ENCODE assay signal across 15 cellular contexts in the genomic region with DNA sequence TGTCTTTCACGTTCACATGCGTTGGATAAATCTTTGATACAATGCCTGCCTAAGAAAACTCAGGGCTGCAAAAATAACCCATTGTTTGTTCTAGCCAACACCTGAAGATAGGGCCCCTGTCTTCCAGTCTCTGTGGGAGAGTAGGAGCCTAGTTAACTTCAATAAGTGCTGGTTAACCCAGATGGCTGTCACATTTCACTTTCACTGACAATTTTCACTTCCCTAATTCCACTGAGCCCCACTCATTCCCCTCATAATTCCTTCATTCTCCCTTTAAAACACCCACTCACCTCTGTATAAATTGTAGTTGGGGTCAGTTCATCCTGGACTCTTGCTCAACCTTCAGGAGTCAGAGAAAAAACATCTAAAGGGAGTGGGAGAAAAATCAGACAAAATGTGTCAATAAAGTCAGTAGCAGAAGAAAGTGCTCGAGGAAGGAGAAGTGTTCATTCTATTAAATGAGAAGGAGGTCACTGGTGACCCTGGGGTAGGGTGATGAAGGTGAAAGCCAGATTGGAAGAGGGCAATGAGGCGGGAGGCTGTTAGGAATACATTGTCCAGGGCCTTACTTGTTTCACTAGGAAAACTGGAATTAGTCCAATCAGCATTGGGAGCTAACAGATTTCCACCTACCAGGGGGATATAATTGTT. TPM values are rescaled to one million over a fixed set of nuclear protein-coding genes. Genes with fewer than 3 reads are reported as not detected.
DNase-seq lines count a peak whose midpoint lies in the region; ATAC-seq, FAIRE-seq and TF ChIP-seq lines count a peak whose summit lies in the region.
"Had no signal": no experiment of that assay in that cellular context is flagged by ENCODE, and none has a peak within 500 bp of the region (broad histone marks: within the 10 kb centered on the region; RNA-seq: fewer than 3 reads in every experiment).

No MANE protein-coding gene starts in this region.

- WGBS in GM12878 (ENCODE audit: insufficient coverage, insufficient replicate concordance, low lambda C conversion rate, missing lambda C conversion rate) = 16% methylated on average over 4 of the region's 4 CpGs
- WGBS in esophagus muscularis mucosa = 73% methylated on average over 4 of the region's 4 CpGs

- no peaks in the 10 kb centered on the region for H3K36me3 ChIP-seq in GM12878 (ENCODE audit: control insufficient read depth in 2 of 2, insufficient read depth in 2 of 2, low read length in 1 of 2)
- no peaks in the 10 kb centered on the region for H3K36me3 ChIP-seq in esophagus muscularis mucosa
- H3K36me3 ChIP-seq: sigmoid colon had no signal

- CTCF ChIA-PET in GM12878 (lab: Yijun Ruan, JAX) (interaction anchor here (0.6 to 1.1 kb wide), 2 partner anchors 26 to 1484 kb away, joined by 3 read pairs; no protein-coding TSS in a partner anchor), HEK293T (lab: Yijun Ruan, JAX) (no interaction called here)

- no peak overlapping the region for H2AFZ ChIP-seq in GM12878 (ENCODE audit: control insufficient read depth, low read depth, low read length)

- no TSS peak for BruUV-seq in GM12878 (replicated peaks; lab: Mats Ljungman, UMichigan)

- POLR2A ChIA-PET in GM12878 (lab: Charles Lee) = no interaction called here
- POLR2A ChIA-PET in HEK293T (lab: Yijun Ruan, JAX) = no interaction called here

- H3K9me3 ChIP-seq in GM12878 (replicated peaks; ENCODE audit: control insufficient read depth, insufficient read depth, low read length) (no peaks in the 10 kb centered on the region), esophagus muscularis mucosa (no peaks in the 10 kb centered on the region)
- H3K9me3 ChIP-seq: sigmoid colon had no signal

- no peaks in the 10 kb centered on the region for H4K20me1 ChIP-seq in GM12878 (ENCODE audit: control insufficient read depth, insufficient read depth)

- TF ChIP-seq POLR2A in GM12878 (IDR thresholded peaks at IDR 0.05; ENCODE audit: low read depth, low read length) (no peak), esophagus muscularis mucosa (IDR thresholded peaks at IDR 0.05; ENCODE audit: low read depth) (no peak)

- H3K4me2 ChIP-seq in GM12878 (ENCODE audit: control insufficient read depth, insufficient read depth) = 0 out of 2 replicates have a peak overlapping the region, but pooled peaks have one; percentile 41

- TF ChIP-seq RAD21 in GM12878 (IDR thresholded peaks at IDR 0.05; ENCODE audit: insufficient read depth, low read depth, low read length) = no peak

- DNase-seq in GM18507 (ENCODE audit: extremely low spot score, insufficient read length, low read depth) (no peak), GM12878 (ENCODE audit: low read depth, low spot score) (peak; percentile 21), esophagus muscularis mucosa (ENCODE audit: extremely low spot score) (no peak), HEK293T (ENCODE audit: extremely low spot score) (no peak), foreskin melanocyte (no peak)
- DNase-seq in activated naive CD4-positive, alpha-beta T cell treated with Interleukin-2 at 50 U/mL for 16 hours = no peak
- DNase-seq: activated CD4-positive, alpha-beta T cell treated with anti-CD3 and anti-CD28 coated beads, Interleukin-2, amount 50 U/mL, for 48 hours; DMS79 treated with DMSO at 0.1 percent for 48 hours; IMR-90; NCI-H1417; sigmoid colon; stimulated activated naive CD8-positive, alpha-beta T cell treated with anti-CD3 and anti-CD28 coated beads, Interleukin-15, Interleukin-2, amounts not matched to agents 100 U/mL and 50 U/mL, for 24 hours had no signal

- H3K4me3 ChIP-seq in GM12878 (no peak overlapping the region), esophagus muscularis mucosa (no peak overlapping the region)
- H3K4me3 ChIP-seq: lung, sigmoid colon had no signal

- H3K27ac ChIP-seq in GM12878 (ENCODE audit: control insufficient read depth, insufficient read depth) (no peak overlapping the region), esophagus muscularis mucosa (replicated peaks in 1 of 4) (no peak overlapping the region)
- H3K27ac ChIP-seq: sigmoid colon had no signal

- no peaks in the 10 kb centered on the region for H3K4me1 ChIP-seq in GM12878 (ENCODE audit: control insufficient read depth, insufficient read depth, low read length)
- no peaks in the 10 kb centered on the region for H3K4me1 ChIP-seq in esophagus muscularis mucosa
- H3K4me1 ChIP-seq: sigmoid colon had no signal

- no peaks in the 10 kb centered on the region for H3K27me3 ChIP-seq in GM12878 (replicated peaks in 1 of 2; ENCODE audit: control insufficient read depth in 2 of 2, insufficient read depth in 2 of 2, low read length in 1 of 2)
- no peaks in the 10 kb centered on the region for H3K27me3 ChIP-seq in esophagus muscularis mucosa
- H3K27me3 ChIP-seq: sigmoid colon had no signal

- intact Hi-C loops in GM12878 (cut with micrococcal nuclease; ENCODE audit: unreplicated experiment) = no loop called here
- intact Hi-C loops in esophagus muscularis mucosa (cut with DNase I) = no loop called here

- ATAC-seq in GM21515 (IDR thresholded peaks at IDR 0.05; ENCODE audit: unreplicated experiment) (peak; percentile 74), HG03103 (IDR thresholded peaks at IDR 0.05; ENCODE audit: low read depth, unreplicated experiment) (peak; percentile 83), GM12878 (peak; percentile 95)
- ATAC-seq: stimulated activated naive CD8-positive, alpha-beta T cell treated with anti-CD3 and anti-CD28 coated beads, Interleukin-15, Interleukin-2, amounts not matched to agents 100 U/mL and 50 U/mL, for 24 hours had no signal

- FAIRE-seq in GM18507 (lab: Jason Lieb, UNC) = peak; percentile 44
- FAIRE-seq in GM12878 (lab: Jason Lieb, UNC) = peak; percentile 78

- H3K79me2 ChIP-seq in GM12878 (ENCODE audit: control insufficient read depth, insufficient read depth, low read length) = no peaks in the 10 kb centered on the region

- TF ChIP-seq CTCF in GM12878 (IDR thresholded peaks at IDR 0.05 in 2 of 3, conservative IDR thresholded peaks at IDR 0.05 in 1 of 3; ENCODE audit: control insufficient read depth in 2 of 3, extremely low read depth in 1 of 3, insufficient read depth in 1 of 3, low read depth in 3 of 3, low read length in 3 of 3) (no peak), esophagus muscularis mucosa (IDR thresholded peaks at IDR 0.05) (no peak)

- SMC1A ChIA-PET in GM12878 (lab: Charles Lee; ENCODE audit: uncharacterized antibody, unreplicated experiment) = no interaction called here

- no peak overlapping the region for H3K9ac ChIP-seq in GM12878 (ENCODE audit: control insufficient read depth, insufficient read depth, low read length)

- in situ Hi-C loops in GM12878 (cut with MboI) = no loop called here

- RAD21 ChIA-PET in GM12878 (lab: Charles Lee; ENCODE audit: unreplicated experiment) = no interaction called here

- TF ChIP-seq EP300 in GM12878 (IDR thresholded peaks at IDR 0.05; ENCODE audit: borderline replicate concordance in 1 of 2, control insufficient read depth in 1 of 2, low read depth in 2 of 2, low read length in 2 of 2) = peak in 1 of 2 experiments; percentile 36; a peak in 1 of 4 replicates
- TF ChIP-seq EP300 in esophagus muscularis mucosa (IDR thresholded peaks at IDR 0.05) = no peak

TF ChIP-seq in GM12878, 131 proteins besides CTCF, POLR2A, EP300 and RAD21 (continues in another document):
- no peak for TF ChIP-seq ZSCAN29 (IDR thresholded peaks at IDR 0.05)
- TF ChIP-seq IRF4 (IDR thresholded peaks at IDR 0.05; ENCODE audit: low read depth, low read length) = 0 out of 2 replicates have a peak, but pooled peaks have one; percentile 34
- peak; percentile 87 for TF ChIP-seq IKZF1 (conservative IDR thresholded peaks at IDR 0.05)

TF ChIP-seq in HEK293T, 16 proteins besides CTCF, POLR2A, EP300 and RAD21:
- TF ChIP-seq LEF1 (IDR thresholded peaks at IDR 0.05; ENCODE audit: borderline replicate concordance) (no peak), ELF4 (IDR thresholded peaks at IDR 0.05) (no peak), CTBP1 (IDR thresholded peaks at IDR 0.05; ENCODE audit: borderline replicate concordance) (no peak), BHLHE40 (IDR thresholded peaks at IDR 0.05; ENCODE audit: borderline replicate concordance) (no peak), TARDBP (IDR thresholded peaks at IDR 0.05) (no peak), SP1 (IDR thresholded peaks at IDR 0.05) (no peak), FOXA1 (IDR thresholded peaks at IDR 0.05) (no peak), ARNT (IDR thresholded peaks at IDR 0.05) (no peak)

RNA-seq across cellular contexts. Expression of gene ABI1, which starts 51.2 kb away (rescaled TPM):
- 143 TPM in 2 replicates for total RNA-seq in GM12878 (2013; cell fraction: nucleolus; rRNA removed)
- 51.1 and 60.9 TPM in 2 replicates for total RNA-seq in GM12878 (2014; rRNA removed)
- total RNA-seq in GM12878 (2014; rRNA removed; fragmentation: Illumina TruSeq; extraction: Trizol) = 58.4 and 59.1 TPM in 2 replicates
- 50.3 and 51.4 TPM in 2 replicates for total RNA-seq in GM12878 (2021)
- polyA plus RNA-seq in GM12878 (2011; ENCODE audit: low read depth) = 24.0 TPM
- 31.2 and 40.8 TPM in 2 replicates for polyA plus RNA-seq in GM12878 (2011; rRNA removed)
- 17.5 and 17.8 TPM in 2 replicates for polyA plus RNA-seq in GM12878 (2011; cell fraction: cytosol; rRNA removed)
- polyA plus RNA-seq in GM12878 (2011; cell fraction: nucleus; rRNA removed) = 23.9 and 24.0 TPM in 2 replicates
- 41.1 and 45.6 TPM in 2 replicates for polyA plus RNA-seq in GM12878 (2012)
- polyA plus RNA-seq in GM12878 (2014; fragmentation: Illumina TruSeq; extraction: Trizol) = 63.0 and 76.7 TPM in 2 replicates
- 10 to 100 TPM; 48.7 to 50.3 TPM for polyA plus RNA-seq in GM12878 (2014; fragmentation: Nextera tagmentation; extraction: Ambion mirVana)
- polyA plus RNA-seq in GM12878 (2014; rRNA removed) = 35.8 and 40.1 TPM in 2 replicates
- polyA plus RNA-seq in GM12878 (2016; fragmentation: Nextera tagmentation; extraction: Ambion mirVana) = 10 to 100 TPM; 70.4 to 73.2 TPM
- 26.3 and 27.4 TPM in 2 replicates for polyA minus RNA-seq in GM12878 (2011; rRNA and poly(A)+ RNA removed)
- 12.3 and 13.4 TPM in 2 replicates for polyA minus RNA-seq in GM12878 (2011; cell fraction: cytosol; rRNA and poly(A)+ RNA removed)
- 24.5 and 29.0 TPM in 2 replicates for polyA minus RNA-seq in GM12878 (2011; cell fraction: nucleus; rRNA and poly(A)+ RNA removed)
- total RNA-seq in esophagus muscularis mucosa = 10 to 100 TPM; 37.4 to 57.7 (median 43.5) TPM
